ENCODE assay signal across 11 cellular contexts in the genomic region with DNA sequence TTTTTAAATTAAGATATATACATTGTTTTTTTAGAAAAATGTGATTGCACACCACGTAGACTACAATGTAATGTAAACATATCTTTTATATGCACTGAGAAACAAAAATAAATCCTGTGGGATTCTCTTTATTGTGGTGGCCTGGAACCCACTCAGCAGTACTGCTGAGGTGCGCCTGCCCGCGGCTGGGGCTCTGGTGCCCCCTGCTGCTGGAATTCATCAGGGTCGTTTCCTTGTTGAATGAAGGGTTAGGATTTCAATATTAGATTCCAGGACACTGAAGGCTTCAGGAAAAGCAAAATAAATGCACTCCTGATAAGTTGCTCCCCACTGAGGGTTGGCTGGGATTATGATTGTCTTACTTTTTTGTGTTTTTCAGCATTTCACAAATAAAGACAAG.
A peak's percentile ranks its signal among the peaks of the same experiment; 100 is the strongest.
DNase-seq lines count a peak whose midpoint lies in the region; ATAC-seq, FAIRE-seq and TF ChIP-seq lines count a peak whose summit lies in the region.
"Had no signal": no experiment of that assay in that cellular context is flagged by ENCODE, and none has a peak within 500 bp of the region (broad histone marks: within the 10 kb centered on the region; RNA-seq: fewer than 3 reads in every experiment).

No MANE protein-coding gene starts in this region.

- H3K4me3 Mint-ChIP-seq in activated T-cell treated with anti-CD3 and anti-CD28 coated beads, Interleukin-2, amount 50 U/mL, for 24 hours = no peak overlapping the region

- no peaks in the 10 kb centered on the region for H3K36me3 Mint-ChIP-seq in activated T-cell treated with anti-CD3 and anti-CD28 coated beads, Interleukin-2, amount 50 U/mL, for 24 hours (ENCODE audit: low read depth)

- intact Hi-C loops in left lung (cut with DNase I) = no loop called here
- intact Hi-C loops in ovary (cut with DNase I) = no loop called here

- peak; percentile 38 for ATAC-seq in left lung
- no peak for ATAC-seq in HG03025 (IDR thresholded peaks at IDR 0.05; ENCODE audit: low FRiP score, unreplicated experiment)

- TF ChIP-seq EP300 in ovary (IDR thresholded peaks at IDR 0.05) = no peak

- no peak for FAIRE-seq in HTR-8/SVneo (lab: Jason Lieb, UNC)
- FAIRE-seq: RCC 7860 had no signal

- no peaks in the 10 kb centered on the region for H3K27me3 Mint-ChIP-seq in activated T-cell treated with anti-CD3 and anti-CD28 coated beads, Interleukin-2, amount 50 U/mL, for 24 hours

- no peak overlapping the region for H3K27ac Mint-ChIP-seq in activated T-cell treated with anti-CD3 and anti-CD28 coated beads, Interleukin-2, amount 50 U/mL, for 24 hours

- H3K4me3 ChIP-seq in left lung (no peak overlapping the region), ovary (no peak overlapping the region)
- H3K4me3 ChIP-seq: testis had no signal

- H3K36me3 ChIP-seq in left lung = no peaks in the 10 kb centered on the region
- no peaks in the 10 kb centered on the region for H3K36me3 ChIP-seq in ovary

- H3K4me1 ChIP-seq in left lung = no peaks in the 10 kb centered on the region
- H3K4me1 ChIP-seq in ovary (ENCODE audit: insufficient read depth) = no peaks in the 10 kb centered on the region
- H3K4me1 ChIP-seq: testis had no signal

- WGBS in ovary, 3 donors = 41 to 62% (median 49%) methylated on average over 5 of the region's 5 CpGs

- H3K27ac ChIP-seq in left lung (no peak overlapping the region), ovary (no peak overlapping the region)
- H3K27ac ChIP-seq: testis had no signal

- TF ChIP-seq POLR2A in ovary (IDR thresholded peaks at IDR 0.05) = no peak

- peaks cover 2% of the 10 kb centered on the region for H3K4me1 Mint-ChIP-seq in activated T-cell treated with anti-CD3 and anti-CD28 coated beads, Interleukin-2, amount 50 U/mL, for 24 hours (ENCODE audit: low read depth)

- H3K27me3 ChIP-seq in left lung (no peaks in the 10 kb centered on the region), ovary (no peaks in the 10 kb centered on the region)
- H3K27me3 ChIP-seq: testis had no signal

- H3K9me3 Mint-ChIP-seq in activated T-cell treated with anti-CD3 and anti-CD28 coated beads, Interleukin-2, amount 50 U/mL, for 24 hours = no peaks in the 10 kb centered on the region

- TF ChIP-seq CTCF in left lung (IDR thresholded peaks at IDR 0.05) (no peak), ovary (IDR thresholded peaks at IDR 0.05) (no peak)

- H3K9me3 ChIP-seq in left lung = no peaks in the 10 kb centered on the region
- no peaks in the 10 kb centered on the region for H3K9me3 ChIP-seq in ovary
- H3K9me3 ChIP-seq: testis had no signal

- DNase-seq in COLO829 (ENCODE audit: low spot score) (peak; percentile 19), HTR-8/SVneo (ENCODE audit: insufficient read length, low spot score) (peak; percentile 23), left lung (no peak), ovary (no peak), NCI-H2227 (lab: John Stamatoyannopoulos, UW; ENCODE audit: unreplicated experiment) (no peak), NCI-H510A treated with DMSO at 0.1 percent for 48 hours (lab: John Stamatoyannopoulos, UW) (no peak)
- peak; percentile 48 for DNase-seq in activated T-cell treated with anti-CD3 and anti-CD28 coated beads, Interleukin-2, amount 50 U/mL, for 24 hours
- DNase-seq: caudate nucleus, testis had no signal

Comparison
In these comparisons a context has a peak if more than half of its experiments do, and no peak if none do; other contexts are left out.
1. DNase-seq: peak in COLO829 (single experiment), HTR-8/SVneo (single experiment) and activated T-cell treated with anti-CD3 and anti-CD28 coated beads, Interleukin-2, amount 50 U/mL, for 24 hours (single experiment); none in left lung (0 of 2), ovary (0 of 5), NCI-H2227 (single experiment) and NCI-H510A treated with DMSO at 0.1 percent for 48 hours (single experiment).